In genomic region chr17:82230627-82231311, GRCh38 we compare ENCODE assay signal across 2 cellular contexts.
A peak's percentile ranks its signal among the peaks of the same experiment; 100 is the strongest.
TF ChIP-seq lines count a peak whose summit lies in the region.

No MANE protein-coding gene starts in this region.

TF ChIP-seq in WTC11, 78 proteins besides CTCF, POLR2A, EP300 and RAD21 (continues in another document):
- TF ChIP-seq KAT7 (CRISPR knock-in tag; IDR thresholded peaks at IDR 0.05; ENCODE audit: borderline replicate concordance), result 0 out of 2 replicates have a peak, but pooled peaks have one; percentile 26
- TF ChIP-seq ZNF121 (CRISPR knock-in tag; IDR thresholded peaks at IDR 0.05), result 0 out of 2 replicates have a peak, but pooled peaks have one; percentile 36
- TF ChIP-seq FOXP1 (CRISPR knock-in tag; IDR thresholded peaks at IDR 0.05; ENCODE audit: borderline replicate concordance), result 0 out of 2 replicates have a peak, but pooled peaks have one; percentile 15
- TF ChIP-seq, protein P1, sequence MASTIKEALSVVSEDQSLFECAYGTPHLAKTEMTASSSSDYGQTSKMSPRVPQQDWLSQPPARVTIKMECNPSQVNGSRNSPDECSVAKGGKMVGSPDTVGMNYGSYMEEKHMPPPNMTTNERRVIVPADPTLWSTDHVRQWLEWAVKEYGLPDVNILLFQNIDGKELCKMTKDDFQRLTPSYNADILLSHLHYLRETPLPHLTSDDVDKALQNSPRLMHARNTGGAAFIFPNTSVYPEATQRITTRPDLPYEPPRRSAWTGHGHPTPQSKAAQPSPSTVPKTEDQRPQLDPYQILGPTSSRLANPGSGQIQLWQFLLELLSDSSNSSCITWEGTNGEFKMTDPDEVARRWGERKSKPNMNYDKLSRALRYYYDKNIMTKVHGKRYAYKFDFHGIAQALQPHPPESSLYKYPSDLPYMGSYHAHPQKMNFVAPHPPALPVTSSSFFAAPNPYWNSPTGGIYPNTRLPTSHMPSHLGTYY (CRISPR knock-in tag; IDR thresholded peaks at IDR 0.05), result no peak
- no peak for TF ChIP-seq CREB1 (CRISPR knock-in tag; IDR thresholded peaks at IDR 0.05)
- TF ChIP-seq, protein P2, sequence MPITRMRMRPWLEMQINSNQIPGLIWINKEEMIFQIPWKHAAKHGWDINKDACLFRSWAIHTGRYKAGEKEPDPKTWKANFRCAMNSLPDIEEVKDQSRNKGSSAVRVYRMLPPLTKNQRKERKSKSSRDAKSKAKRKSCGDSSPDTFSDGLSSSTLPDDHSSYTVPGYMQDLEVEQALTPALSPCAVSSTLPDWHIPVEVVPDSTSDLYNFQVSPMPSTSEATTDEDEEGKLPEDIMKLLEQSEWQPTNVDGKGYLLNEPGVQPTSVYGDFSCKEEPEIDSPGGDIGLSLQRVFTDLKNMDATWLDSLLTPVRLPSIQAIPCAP (CRISPR knock-in tag; IDR thresholded peaks at IDR 0.05), result 0 out of 2 replicates have a peak, but pooled peaks have one; percentile 56
- 0 out of 2 replicates have a peak, but pooled peaks have one; percentile 37 for TF ChIP-seq CREM (CRISPR knock-in tag; IDR thresholded peaks at IDR 0.05)
- peak; percentile 73 for TF ChIP-seq GABPB1 (CRISPR knock-in tag; IDR thresholded peaks at IDR 0.05)
- TF ChIP-seq NR2C2 (CRISPR knock-in tag; IDR thresholded peaks at IDR 0.05), result no peak
- no peak for TF ChIP-seq SMAD3 (CRISPR knock-in tag; IDR thresholded peaks at IDR 0.05; ENCODE audit: borderline replicate concordance)
- TF ChIP-seq GTF2I (CRISPR knock-in tag; conservative IDR thresholded peaks at IDR 0.05), result 0 out of 2 replicates have a peak, but pooled peaks have one; percentile 48
- 0 out of 2 replicates have a peak, but pooled peaks have one; percentile 38 for TF ChIP-seq MLX (CRISPR knock-in tag; IDR thresholded peaks at IDR 0.05)
- TF ChIP-seq FOXK1 (CRISPR knock-in tag; IDR thresholded peaks at IDR 0.05), result 0 out of 2 replicates have a peak, but pooled peaks have one; percentile 26
- TF ChIP-seq, protein P3, sequence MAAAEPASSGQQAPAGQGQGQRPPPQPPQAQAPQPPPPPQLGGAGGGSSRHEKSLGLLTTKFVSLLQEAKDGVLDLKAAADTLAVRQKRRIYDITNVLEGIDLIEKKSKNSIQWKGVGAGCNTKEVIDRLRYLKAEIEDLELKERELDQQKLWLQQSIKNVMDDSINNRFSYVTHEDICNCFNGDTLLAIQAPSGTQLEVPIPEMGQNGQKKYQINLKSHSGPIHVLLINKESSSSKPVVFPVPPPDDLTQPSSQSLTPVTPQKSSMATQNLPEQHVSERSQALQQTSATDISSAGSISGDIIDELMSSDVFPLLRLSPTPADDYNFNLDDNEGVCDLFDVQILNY (CRISPR knock-in tag; IDR thresholded peaks at IDR 0.05), result peak; percentile 61; the same call in 1 of the 2 replicates
- TF ChIP-seq, protein P4, sequence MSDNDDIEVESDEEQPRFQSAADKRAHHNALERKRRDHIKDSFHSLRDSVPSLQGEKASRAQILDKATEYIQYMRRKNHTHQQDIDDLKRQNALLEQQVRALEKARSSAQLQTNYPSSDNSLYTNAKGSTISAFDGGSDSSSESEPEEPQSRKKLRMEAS (CRISPR knock-in tag; IDR thresholded peaks at IDR 0.05), result peak; percentile 20; the same call in 1 of the 2 replicates
- peak; percentile 29; the same call in 1 of the 2 replicates for TF ChIP-seq TEAD1 (CRISPR knock-in tag; IDR thresholded peaks at IDR 0.05)
- TF ChIP-seq, protein P5, sequence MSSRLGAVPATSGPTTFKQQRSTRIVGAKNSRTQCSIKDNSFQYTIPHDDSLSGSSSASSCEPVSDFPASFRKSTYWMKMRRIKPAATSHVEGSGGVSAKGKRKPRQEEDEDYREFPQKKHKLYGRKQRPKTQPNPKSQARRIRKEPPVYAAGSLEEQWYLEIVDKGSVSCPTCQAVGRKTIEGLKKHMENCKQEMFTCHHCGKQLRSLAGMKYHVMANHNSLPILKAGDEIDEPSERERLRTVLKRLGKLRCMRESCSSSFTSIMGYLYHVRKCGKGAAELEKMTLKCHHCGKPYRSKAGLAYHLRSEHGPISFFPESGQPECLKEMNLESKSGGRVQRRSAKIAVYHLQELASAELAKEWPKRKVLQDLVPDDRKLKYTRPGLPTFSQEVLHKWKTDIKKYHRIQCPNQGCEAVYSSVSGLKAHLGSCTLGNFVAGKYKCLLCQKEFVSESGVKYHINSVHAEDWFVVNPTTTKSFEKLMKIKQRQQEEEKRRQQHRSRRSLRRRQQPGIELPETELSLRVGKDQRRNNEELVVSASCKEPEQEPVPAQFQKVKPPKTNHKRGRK (CRISPR knock-in tag; IDR thresholded peaks at IDR 0.05; ENCODE audit: borderline replicate concordance), result no peak
- TF ChIP-seq ELF4 (CRISPR knock-in tag; IDR thresholded peaks at IDR 0.05; ENCODE audit: low read depth), result 0 out of 2 replicates have a peak, but pooled peaks have one; percentile 34
- peak; percentile 59; the same call in 1 of the 2 replicates for TF ChIP-seq HMGXB4 (CRISPR knock-in tag; IDR thresholded peaks at IDR 0.05)

TF ChIP-seq in HepG2, 621 proteins besides CTCF, POLR2A, EP300 and RAD21 (continues in another document):
- peak; percentile 85; the same call in 1 of the 2 replicates for TF ChIP-seq HNF1B (CRISPR knock-in tag; IDR thresholded peaks at IDR 0.05)
- peak; percentile 91 for TF ChIP-seq MED8 (CRISPR knock-in tag; IDR thresholded peaks at IDR 0.05; ENCODE audit: insufficient replicate concordance)
- TF ChIP-seq ZKSCAN1 (IDR thresholded peaks at IDR 0.05; ENCODE audit: low read length), result peak; percentile 93
- TF ChIP-seq MBD4 (IDR thresholded peaks at IDR 0.05; ENCODE audit: borderline replicate concordance, low read length), result no peak
- peak; percentile 60; the same call in 1 of the 2 replicates for TF ChIP-seq RCOR2 (CRISPR knock-in tag; IDR thresholded peaks at IDR 0.05)
- TF ChIP-seq MYPOP (CRISPR knock-in tag; IDR thresholded peaks at IDR 0.05), result peak; percentile 92
- TF ChIP-seq ZNF563 (CRISPR knock-in tag; IDR thresholded peaks at IDR 0.05), result peak; percentile 97
- TF ChIP-seq DNMT3B (CRISPR knock-in tag; conservative IDR thresholded peaks at IDR 0.05), result peak; percentile 72; the same call in 1 of the 2 replicates
- TF ChIP-seq ZNF792 (CRISPR knock-in tag; IDR thresholded peaks at IDR 0.05), result peak; percentile 94
- no peak for TF ChIP-seq TRIM24 (CRISPR knock-in tag; IDR thresholded peaks at IDR 0.05)
- peak; percentile 97 for TF ChIP-seq ZNF234 (CRISPR knock-in tag; conservative IDR thresholded peaks at IDR 0.05)
- peak; percentile 88 for TF ChIP-seq ZFX (CRISPR knock-in tag; IDR thresholded peaks at IDR 0.05; ENCODE audit: low read depth)
- peak; percentile 96 for TF ChIP-seq ZNF564 (CRISPR knock-in tag; IDR thresholded peaks at IDR 0.05)
- no peak for TF ChIP-seq PCBP1 (IDR thresholded peaks at IDR 0.05; ENCODE audit: borderline replicate concordance, low read depth, low read length)
- TF ChIP-seq, protein P6, sequence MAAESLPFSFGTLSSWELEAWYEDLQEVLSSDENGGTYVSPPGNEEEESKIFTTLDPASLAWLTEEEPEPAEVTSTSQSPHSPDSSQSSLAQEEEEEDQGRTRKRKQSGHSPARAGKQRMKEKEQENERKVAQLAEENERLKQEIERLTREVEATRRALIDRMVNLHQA (CRISPR knock-in tag; IDR thresholded peaks at IDR 0.05), result no peak
- no peak for TF ChIP-seq SMAD1 (CRISPR knock-in tag; IDR thresholded peaks at IDR 0.05; ENCODE audit: borderline replicate concordance, low read depth)
- peak; percentile 83 for TF ChIP-seq ZNF891 (CRISPR knock-in tag; IDR thresholded peaks at IDR 0.05)
- peak; percentile 96 for TF ChIP-seq ZNF816 (CRISPR knock-in tag; IDR thresholded peaks at IDR 0.05; ENCODE audit: borderline replicate concordance)
- peak; percentile 83 for TF ChIP-seq ESRRA (CRISPR knock-in tag; IDR thresholded peaks at IDR 0.05; ENCODE audit: low read depth)
- TF ChIP-seq ZBTB38 (CRISPR knock-in tag; IDR thresholded peaks at IDR 0.05), result peak; percentile 82
- TF ChIP-seq ZNF674 (CRISPR knock-in tag; IDR thresholded peaks at IDR 0.05; ENCODE audit: low read depth), result peak; percentile 96
- peak; percentile 24; the same call in 1 of the 2 replicates for TF ChIP-seq FOXK1 (CRISPR knock-in tag; IDR thresholded peaks at IDR 0.05; ENCODE audit: borderline replicate concordance, low read depth)
- TF ChIP-seq, protein P7, sequence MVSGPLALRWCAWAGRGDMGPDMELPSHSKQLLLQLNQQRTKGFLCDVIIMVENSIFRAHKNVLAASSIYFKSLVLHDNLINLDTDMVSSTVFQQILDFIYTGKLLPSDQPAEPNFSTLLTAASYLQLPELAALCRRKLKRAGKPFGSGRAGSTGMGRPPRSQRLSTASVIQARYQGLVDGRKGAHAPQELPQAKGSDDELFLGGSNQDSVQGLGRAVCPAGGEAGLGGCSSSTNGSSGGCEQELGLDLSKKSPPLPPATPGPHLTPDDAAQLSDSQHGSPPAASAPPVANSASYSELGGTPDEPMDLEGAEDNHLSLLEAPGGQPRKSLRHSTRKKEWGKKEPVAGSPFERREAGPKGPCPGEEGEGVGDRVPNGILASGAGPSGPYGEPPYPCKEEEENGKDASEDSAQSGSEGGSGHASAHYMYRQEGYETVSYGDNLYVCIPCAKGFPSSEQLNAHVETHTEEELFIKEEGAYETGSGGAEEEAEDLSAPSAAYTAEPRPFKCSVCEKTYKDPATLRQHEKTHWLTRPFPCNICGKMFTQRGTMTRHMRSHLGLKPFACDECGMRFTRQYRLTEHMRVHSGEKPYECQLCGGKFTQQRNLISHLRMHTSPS (CRISPR knock-in tag; IDR thresholded peaks at IDR 0.05; ENCODE audit: low read depth), result peak; percentile 93
- TF ChIP-seq CBFB (CRISPR knock-in tag; IDR thresholded peaks at IDR 0.05), result peak; percentile 82
- 0 out of 2 replicates have a peak, but pooled peaks have one; percentile 46 for TF ChIP-seq ELF1 (CRISPR knock-in tag; IDR thresholded peaks at IDR 0.05)
- TF ChIP-seq ZFYVE20 (CRISPR knock-in tag; IDR thresholded peaks at IDR 0.05; ENCODE audit: borderline replicate concordance, low read depth), result no peak
- peak; percentile 97; the same call in 1 of the 2 replicates for TF ChIP-seq ZNF788 (CRISPR knock-in tag; IDR thresholded peaks at IDR 0.05; ENCODE audit: borderline replicate concordance)
- TF ChIP-seq ZNF800 (CRISPR knock-in tag; IDR thresholded peaks at IDR 0.05), result peak; percentile 96
- peak; percentile 73 for TF ChIP-seq ZNF749 (CRISPR knock-in tag; IDR thresholded peaks at IDR 0.05; ENCODE audit: borderline replicate concordance)
- TF ChIP-seq ZKSCAN8 (CRISPR knock-in tag; IDR thresholded peaks at IDR 0.05; ENCODE audit: borderline replicate concordance), result peak; percentile 24; the same call in 1 of the 2 replicates
- peak; percentile 78 for TF ChIP-seq FIP1L1 (IDR thresholded peaks at IDR 0.05; ENCODE audit: borderline replicate concordance, insufficient read depth, low read depth, low read length)
- TF ChIP-seq PCBP2 (optimal IDR thresholded peaks at IDR 0.05; ENCODE audit: low read depth, low read length, poor library complexity, severe bottlenecking), result no peak
- peak; percentile 54 for TF ChIP-seq ZNF143 (CRISPR knock-in tag; IDR thresholded peaks at IDR 0.05)
- TF ChIP-seq HNF4G (IDR thresholded peaks at IDR 0.05; ENCODE audit: borderline replicate concordance, low read depth, low read length), result peak; percentile 86
- TF ChIP-seq HNF4G (CRISPR knock-in tag; IDR thresholded peaks at IDR 0.05; ENCODE audit: borderline replicate concordance, low read depth), result peak; percentile 91
- peak; percentile 97 for TF ChIP-seq HES4 (CRISPR knock-in tag; IDR thresholded peaks at IDR 0.05; ENCODE audit: borderline replicate concordance)
- peak; percentile 99 for TF ChIP-seq ZNF607 (CRISPR knock-in tag; IDR thresholded peaks at IDR 0.05; ENCODE audit: borderline replicate concordance)
- TF ChIP-seq, protein P8, sequence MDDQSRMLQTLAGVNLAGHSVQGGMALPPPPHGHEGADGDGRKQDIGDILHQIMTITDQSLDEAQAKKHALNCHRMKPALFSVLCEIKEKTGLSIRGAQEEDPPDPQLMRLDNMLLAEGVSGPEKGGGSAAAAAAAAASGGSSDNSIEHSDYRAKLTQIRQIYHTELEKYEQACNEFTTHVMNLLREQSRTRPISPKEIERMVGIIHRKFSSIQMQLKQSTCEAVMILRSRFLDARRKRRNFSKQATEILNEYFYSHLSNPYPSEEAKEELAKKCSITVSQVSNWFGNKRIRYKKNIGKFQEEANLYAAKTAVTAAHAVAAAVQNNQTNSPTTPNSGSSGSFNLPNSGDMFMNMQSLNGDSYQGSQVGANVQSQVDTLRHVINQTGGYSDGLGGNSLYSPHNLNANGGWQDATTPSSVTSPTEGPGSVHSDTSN (CRISPR knock-in tag; IDR thresholded peaks at IDR 0.05; ENCODE audit: borderline replicate concordance), result peak; percentile 88
- TF ChIP-seq FOXA3 (CRISPR knock-in tag; IDR thresholded peaks at IDR 0.05), result peak; percentile 63; the same call in 1 of the 2 replicates
- no peak for TF ChIP-seq ZNF652 (CRISPR knock-in tag; IDR thresholded peaks at IDR 0.05; ENCODE audit: borderline replicate concordance, low read depth)
- peak; percentile 89 for TF ChIP-seq RXRB (CRISPR knock-in tag; IDR thresholded peaks at IDR 0.05; ENCODE audit: borderline replicate concordance)
